In the genomic region with DNA sequence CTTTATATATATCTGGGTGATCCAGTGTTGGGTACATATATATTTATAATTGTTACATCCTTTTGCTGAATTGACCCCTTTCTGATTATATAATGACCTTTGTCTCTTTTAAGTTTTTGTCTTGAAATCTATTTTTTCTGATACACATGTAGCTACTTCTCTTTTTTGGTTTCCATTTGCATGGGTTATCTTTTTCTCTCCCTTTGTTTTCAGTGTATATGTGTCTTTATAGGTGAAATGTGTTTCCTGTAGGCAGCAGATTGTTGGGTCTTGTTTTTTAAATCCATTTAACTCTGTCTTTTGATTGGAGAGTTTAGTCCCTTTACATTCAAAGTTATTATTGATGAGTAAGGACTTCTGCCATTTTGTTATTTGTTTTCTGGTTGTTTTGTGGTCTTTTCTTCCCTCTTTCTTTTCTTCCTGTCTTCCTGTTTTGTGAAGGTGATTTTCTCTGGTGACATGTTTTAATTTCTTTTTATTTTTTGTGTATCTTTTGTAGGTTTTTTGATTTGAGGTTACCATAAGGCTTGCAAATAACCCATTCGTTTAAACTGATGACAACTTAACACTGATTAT, we compare ENCODE assay signal across 25 cellular contexts.
"Had no signal": no experiment of that assay in that cellular context is flagged by ENCODE, and none has a peak within 500 bp of the region (broad histone marks: within the 10 kb centered on the region; RNA-seq: fewer than 3 reads in every experiment).

No MANE protein-coding gene starts in this region.

- H3K27ac Mint-ChIP-seq: activated naive CD8-positive, alpha-beta T cell treated with anti-CD3 and anti-CD28 coated beads for 36 hours; activated T-cell treated with anti-CD3 and anti-CD28 coated beads, Interleukin-2, amount 50 U/mL, for 24 hours; mesothelial cell of epicardium; natural killer cell; progenitor cell of endocrine pancreas; T-helper 1 cell treated with Interleukin-12 subunit alpha and Interleukin-12 subunit beta and Interleukin-4 antibody, amounts not matched to agents 30 μg/mL and 1 μg/mL, for 36 hours had no signal

- DNase-seq: activated CD4-positive, alpha-beta T cell treated with anti-CD3 and anti-CD28 coated beads, Interleukin-2, amount 50 U/mL, for 4 hours; activated CD4-positive, CD25-positive, alpha-beta regulatory T cell treated with anti-CD3 and anti-CD28 coated beads, Interleukin-2, amount 50 U/mL, for 72 hours; activated CD8-positive, alpha-beta memory T cell treated with anti-CD3 and anti-CD28 coated beads for 24 hours; activated CD8-positive, alpha-beta memory T cell treated with anti-CD3 and anti-CD28 coated beads, Interleukin-2, amount 50 U/mL, for 4 hours; activated naive CD4-positive, alpha-beta T cell treated with Interleukin-2 at 50 U/mL for 16 hours; activated naive CD8-positive, alpha-beta T cell treated with anti-CD3 and anti-CD28 coated beads for 36 hours; activated T-cell treated with anti-CD3 and anti-CD28 coated beads, Interleukin-2, amount 50 U/mL, for 24 hours; cerebellar nuclear complex; esophagus squamous epithelium; gastrocnemius medialis; head of caudate nucleus; left ventricle myocardium superior; mammary epithelial cell; natural killer cell; retina; stimulated activated CD4-positive, alpha-beta T cell treated with anti-CD3 and anti-CD28 coated beads, Interleukin-4, amount 100 ng/mL, for 1 hour; stimulated activated naive CD8-positive, alpha-beta T cell treated with anti-CD3 and anti-CD28 coated beads, Interleukin-15, Interleukin-2, amounts not matched to agents 100 U/mL and 50 U/mL, for 24 hours; substantia nigra; thyroid gland; upper lobe of right lung had no signal

- H3K36me3 Mint-ChIP-seq: natural killer cell had no signal

- H3K36me3 ChIP-seq: gastrocnemius medialis, thyroid gland had no signal

- ATAC-seq: gastrocnemius medialis; left ventricle myocardium superior; natural killer cell; stimulated activated naive CD8-positive, alpha-beta T cell treated with anti-CD3 and anti-CD28 coated beads, Interleukin-15, Interleukin-2, amounts not matched to agents 100 U/mL and 50 U/mL, for 24 hours; upper lobe of right lung had no signal

- H3K9me3 ChIP-seq: esophagus squamous epithelium, gastrocnemius medialis, thyroid gland, upper lobe of right lung had no signal

- H3K4me3 Mint-ChIP-seq: activated naive CD8-positive, alpha-beta T cell treated with anti-CD3 and anti-CD28 coated beads for 36 hours; activated T-cell treated with anti-CD3 and anti-CD28 coated beads, Interleukin-2, amount 50 U/mL, for 24 hours; mesothelial cell of epicardium; natural killer cell; T-helper 1 cell treated with Interleukin-12 subunit alpha and Interleukin-12 subunit beta and Interleukin-4 antibody, amounts not matched to agents 30 μg/mL and 1 μg/mL, for 36 hours had no signal

- H3K4me1 ChIP-seq: esophagus squamous epithelium, gastrocnemius medialis, thyroid gland, upper lobe of right lung had no signal

- H3K27me3 ChIP-seq: esophagus squamous epithelium, gastrocnemius medialis, thyroid gland, upper lobe of right lung had no signal

- H3K27me3 Mint-ChIP-seq: activated naive CD8-positive, alpha-beta T cell treated with anti-CD3 and anti-CD28 coated beads for 36 hours; activated T-cell treated with anti-CD3 and anti-CD28 coated beads, Interleukin-2, amount 50 U/mL, for 24 hours; progenitor cell of endocrine pancreas had no signal

- H3K4me1 Mint-ChIP-seq: activated naive CD8-positive, alpha-beta T cell treated with anti-CD3 and anti-CD28 coated beads for 36 hours; mesothelial cell of epicardium; natural killer cell had no signal

- H3K27ac ChIP-seq: coronary artery, esophagus squamous epithelium, gastrocnemius medialis, thyroid gland, upper lobe of right lung, VCaP had no signal

- H3K9me3 Mint-ChIP-seq: activated naive CD8-positive, alpha-beta T cell treated with anti-CD3 and anti-CD28 coated beads for 36 hours; activated T-cell treated with anti-CD3 and anti-CD28 coated beads, Interleukin-2, amount 50 U/mL, for 24 hours; natural killer cell; T-helper 1 cell treated with Interleukin-12 subunit alpha and Interleukin-12 subunit beta and Interleukin-4 antibody, amounts not matched to agents 30 μg/mL and 1 μg/mL, for 36 hours had no signal

- H3K4me3 ChIP-seq: coronary artery, esophagus squamous epithelium, gastrocnemius medialis, thyroid gland, upper lobe of right lung had no signal
